Comparison of ENCODE assay signal across 9 cellular contexts in the genomic region with DNA sequence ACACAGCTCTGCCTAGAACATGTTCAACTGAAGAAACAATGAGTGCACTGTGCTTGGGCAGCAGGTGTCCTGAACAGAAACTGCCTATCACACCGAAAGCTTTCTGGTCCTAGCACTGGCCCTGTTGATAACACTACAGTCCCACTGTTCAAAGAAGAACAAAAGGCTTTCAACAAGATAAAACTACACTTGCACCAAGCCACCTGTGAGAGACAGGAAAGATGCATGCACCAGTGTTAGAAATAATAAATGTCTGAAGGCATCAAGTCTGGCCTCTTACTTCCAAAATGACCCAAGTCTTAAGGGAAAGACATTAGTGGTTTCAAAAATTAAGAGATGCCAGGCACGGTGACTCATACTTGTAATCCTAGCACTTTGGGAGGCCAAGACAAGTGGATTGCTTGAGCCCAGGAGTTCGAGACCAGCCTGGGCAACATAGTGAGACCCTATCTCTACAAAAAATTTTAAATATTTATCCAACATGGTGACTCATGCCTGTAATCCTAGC.
DNase-seq lines count a peak whose midpoint lies in the region; ATAC-seq, FAIRE-seq and TF ChIP-seq lines count a peak whose summit lies in the region.
"Had no signal": no experiment of that assay in that cellular context is flagged by ENCODE, and none has a peak within 500 bp of the region (broad histone marks: within the 10 kb centered on the region; RNA-seq: fewer than 3 reads in every experiment).

No MANE protein-coding gene starts in this region.

- TF ChIP-seq POLR2A in endothelial cell of umbilical vein (IDR thresholded peaks at IDR 0.05; ENCODE audit: low read depth, low read length) = no peak

- H2AFZ ChIP-seq in endothelial cell of umbilical vein (ENCODE audit: low read depth, low read length) = no peak overlapping the region

- H3K4me2 ChIP-seq in endothelial cell of umbilical vein (ENCODE audit: insufficient read depth, low read length) = no peak overlapping the region

- H3K27me3 ChIP-seq in endothelial cell of umbilical vein (ENCODE audit: control insufficient read depth in 2 of 2, insufficient read depth in 2 of 2, low read length in 2 of 2) = no peaks in the 10 kb centered on the region
- H3K27me3 ChIP-seq in pancreas = no peaks in the 10 kb centered on the region

- POLR2A ChIA-PET in endothelial cell of umbilical vein (lab: Charles Lee) = no interaction called here

- ATAC-seq in pancreas (peak in 3 of 4 donors; percentile 30 to 44 (median 36)), HG03460 (IDR thresholded peaks at IDR 0.05; ENCODE audit: unreplicated experiment) (no peak), HG03039 (IDR thresholded peaks at IDR 0.05; ENCODE audit: unreplicated experiment) (no peak)
- ATAC-seq: natural killer cell had no signal

- 69 to 77% methylated on average over 3 of the region's 3 CpGs for WGBS in pancreas, 2 donors

- no peaks in the 10 kb centered on the region for H3K9me1 ChIP-seq in endothelial cell of umbilical vein (replicated peaks; ENCODE audit: control insufficient read depth, extremely low read depth, insufficient read depth, low read length)

- TF ChIP-seq CTCF in endothelial cell of umbilical vein (IDR thresholded peaks at IDR 0.05; ENCODE audit: extremely low read depth in 1 of 2, insufficient read depth in 1 of 2, low read depth in 1 of 2, low read length in 2 of 2) (no peak), pancreas (IDR thresholded peaks at IDR 0.05) (no peak)

- no TSS peak for BruUV-seq in endothelial cell of umbilical vein (replicated peaks; lab: Mats Ljungman, UMichigan)

- H3K9me3 ChIP-seq in endothelial cell of umbilical vein (replicated peaks; ENCODE audit: control insufficient read depth, insufficient read depth, low read length) (no peaks in the 10 kb centered on the region), pancreas (no peaks in the 10 kb centered on the region)

- peaks cover 89% of the 10 kb centered on the region for H3K79me2 ChIP-seq in endothelial cell of umbilical vein (ENCODE audit: control insufficient read depth, insufficient read depth, low read length)

- peaks cover 59% of the 10 kb centered on the region for H3K4me1 ChIP-seq in endothelial cell of umbilical vein (ENCODE audit: control insufficient read depth, extremely low read depth, insufficient read depth, low read length)
- H3K4me1 ChIP-seq in pancreas = peaks cover 0 to 24% (median 17%) of the 10 kb centered on the region in 3 donors

- FAIRE-seq in endothelial cell of umbilical vein (lab: Jason Lieb, UNC) (no peak), pancreas (lab: Jason Lieb, UNC) (no peak)

- intact Hi-C loops in endothelial cell of umbilical vein (cut with micrococcal nuclease) (no loop called here), pancreas (cut with DNase I) (no loop called here)

- H3K27ac ChIP-seq in endothelial cell of umbilical vein (ENCODE audit: insufficient read depth, low read depth, low read length) (peak overlapping the region; percentile 20), pancreas (peak overlapping the region in 1 of 4 donors; percentile 68)

- peaks cover 0 to 2% of the 10 kb centered on the region in 2 experiments for H3K36me3 ChIP-seq in endothelial cell of umbilical vein (ENCODE audit: control insufficient read depth in 2 of 2, extremely low read depth in 1 of 2, insufficient read depth in 2 of 2, low read length in 2 of 2)
- H3K36me3 ChIP-seq in pancreas = no peaks in the 10 kb centered on the region

- H3K9ac ChIP-seq in endothelial cell of umbilical vein (replicated peaks; ENCODE audit: extremely low read depth, insufficient read depth, low read length) = no peak overlapping the region

- DNase-seq in EL (peak; percentile 68), NCI-H146 (lab: John Stamatoyannopoulos, UW) (peak; percentile 88), endothelial cell of umbilical vein (ENCODE audit: low read depth, low spot score) (no peak), pancreas (no peak)
- no peak for DNase-seq in activated CD4-positive, alpha-beta T cell treated with anti-CD3 and anti-CD28 coated beads, Interleukin-2, amount 50 U/mL, for 1 hour
- DNase-seq in stimulated activated CD4-positive, alpha-beta T cell treated with anti-CD3 and anti-CD28 coated beads, Interleukin-12 subunit alpha, Interleukin-12 subunit beta, amount 100 ng/mL, for 4 hours = no peak
- DNase-seq: natural killer cell had no signal

- H3K4me3 ChIP-seq in endothelial cell of umbilical vein (replicated peaks in 1 of 3; ENCODE audit: insufficient read depth in 1 of 3, low read depth in 1 of 3, low read length in 3 of 3) (no peak overlapping the region), pancreas (no peak overlapping the region)

- CTCF ChIA-PET in endothelial cell of umbilical vein (lab: Charles Lee) = interaction anchor here (1.2 to 1.4 kb wide), 2 partner anchors 12 to 15 kb away, joined by 3 read pairs; no protein-coding TSS in a partner anchor

- dilution Hi-C loops in endothelial cell of umbilical vein (cut with MboI; ENCODE audit: extremely low pct_ligation_motif_present, low sequenced_read_pairs) = no loop called here

- H4K20me1 ChIP-seq in endothelial cell of umbilical vein (replicated peaks; ENCODE audit: control insufficient read depth, extremely low read depth, insufficient read depth, low read length) = no peaks in the 10 kb centered on the region

TF ChIP-seq in endothelial cell of umbilical vein, 7 proteins besides CTCF, POLR2A, EP300 and RAD21:
- TF ChIP-seq JUN (IDR thresholded peaks at IDR 0.05; ENCODE audit: borderline replicate concordance, insufficient read depth, insufficient read length, low read depth) (no peak), POLR2AphosphoS5 (IDR thresholded peaks at IDR 0.05; ENCODE audit: insufficient read depth, low read depth, low read length) (no peak), GATA2 (IDR thresholded peaks at IDR 0.05; ENCODE audit: insufficient read depth, insufficient read length, low read depth, low read length) (no peak), MYC (IDR thresholded peaks at IDR 0.05; ENCODE audit: low read depth, low read length) (no peak), EZH2 (IDR thresholded peaks at IDR 0.05; ENCODE audit: borderline replicate concordance, low read depth, low read length, severe bottlenecking) (no peak), FOS (IDR thresholded peaks at IDR 0.05; ENCODE audit: borderline replicate concordance, insufficient read depth, low read length) (no peak)
- TF ChIP-seq, protein P1, sequence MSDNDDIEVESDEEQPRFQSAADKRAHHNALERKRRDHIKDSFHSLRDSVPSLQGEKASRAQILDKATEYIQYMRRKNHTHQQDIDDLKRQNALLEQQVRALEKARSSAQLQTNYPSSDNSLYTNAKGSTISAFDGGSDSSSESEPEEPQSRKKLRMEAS (IDR thresholded peaks at IDR 0.05; ENCODE audit: insufficient read depth, insufficient read length) = no peak

Comparison
In these comparisons a context has a peak if more than half of its experiments do, and no peak if none do; other contexts are left out.
1. DNase-seq: peak in EL (single experiment) and NCI-H146 (single experiment); none in endothelial cell of umbilical vein (single experiment), pancreas (0 of 6), activated CD4-positive, alpha-beta T cell treated with anti-CD3 and anti-CD28 coated beads, Interleukin-2, amount 50 U/mL, for 1 hour (single experiment) and stimulated activated CD4-positive, alpha-beta T cell treated with anti-CD3 and anti-CD28 coated beads, Interleukin-12 subunit alpha, Interleukin-12 subunit beta, amount 100 ng/mL, for 4 hours (single experiment).
2. ATAC-seq: peak in pancreas (3 of 4); none in HG03460 (single experiment) and HG03039 (single experiment).